Comparison of ENCODE assay signal across 18 cellular contexts in genomic region chr3:192422321-192422997, GRCh38.
DNase-seq lines count a peak whose midpoint lies in the region; ATAC-seq and TF ChIP-seq lines count a peak whose summit lies in the region.
"Had no signal": no experiment of that assay in that cellular context is flagged by ENCODE, and none has a peak within 500 bp of the region (broad histone marks: within the 10 kb centered on the region; RNA-seq: fewer than 3 reads in every experiment).

No MANE protein-coding gene starts in this region.

- in situ Hi-C loops in Caki2 (cut with HindIII; ENCODE audit: low pct_unique_long_range_greater_than_20kb, low sequenced_read_pairs), result no loop called here

- H3K27me3 Mint-ChIP-seq in glutamatergic neuron (ENCODE audit: unreplicated experiment), result no peaks in the 10 kb centered on the region

- H3K4me1 Mint-ChIP-seq in glutamatergic neuron (ENCODE audit: low read depth, unreplicated experiment), result no peaks in the 10 kb centered on the region
- H3K4me1 Mint-ChIP-seq: CD4-positive, alpha-beta memory T cell; stimulated activated naive B cell treated with anti-CD40 and anti-IgM and Interleukin-4, amounts not matched to agents 10 μg/mL and 1 μg/mL and 100 μg/mL, for 72 hours had no signal

- no peak overlapping the region for H3K27ac Mint-ChIP-seq in glutamatergic neuron (ENCODE audit: unreplicated experiment)
- H3K27ac Mint-ChIP-seq: CD4-positive, alpha-beta memory T cell; stimulated activated naive B cell treated with anti-CD40 and anti-IgM and Interleukin-4, amounts not matched to agents 10 μg/mL and 1 μg/mL and 100 μg/mL, for 72 hours had no signal

- no peaks in the 10 kb centered on the region for H3K9me3 Mint-ChIP-seq in glutamatergic neuron (ENCODE audit: unreplicated experiment)
- H3K9me3 Mint-ChIP-seq: neural crest cell had no signal

- ATAC-seq in HG02763 (IDR thresholded peaks at IDR 0.05; ENCODE audit: unreplicated experiment), result no peak
- ATAC-seq: K562; left colon; stimulated activated naive B cell treated with anti-CD40 and anti-IgM and Interleukin-4, amounts not matched to agents 10 μg/mL and 1 μg/mL and 100 μg/mL, for 72 hours had no signal

- TF ChIP-seq CTCF in glutamatergic neuron (IDR thresholded peaks at IDR 0.05; ENCODE audit: partially characterized antibody, unreplicated experiment), result no peak

- DNase-seq in Caki2 (ENCODE audit: low read depth), result peak; percentile 35
- DNase-seq in NCI-H226, result peak; percentile 72
- peak; percentile 86 for DNase-seq in astrocyte of the hippocampus (ENCODE audit: low read depth, low spot score)
- DNase-seq in iris pigment epithelial cell (ENCODE audit: low read depth), result peak; percentile 73
- DNase-seq in glutamatergic neuron, result no peak
- DNase-seq in stimulated activated CD4-positive, alpha-beta T cell treated with anti-CD3 and anti-CD28 coated beads, Interleukin-12 subunit alpha, Interleukin-12 subunit beta, amount 100 ng/mL, for 4 hours, result no peak
- DNase-seq in NAMALWA (ENCODE audit: low spot score), result no peak
- DNase-seq: CD4-positive, alpha-beta memory T cell; DND-41; effector memory CD4-positive, alpha-beta T cell; left colon; NCI-H510A; stimulated activated CD4-positive, alpha-beta T cell treated with anti-CD3 and anti-CD28 coated beads, Interleukin-15, amount 100 ng/mL, for 24 hours; stimulated activated naive B cell treated with anti-CD40 and anti-IgM and Interleukin-4, amounts not matched to agents 10 μg/mL and 1 μg/mL and 100 μg/mL, for 72 hours; tibial artery had no signal

- H3K36me3 Mint-ChIP-seq in glutamatergic neuron (ENCODE audit: unreplicated experiment), result no peaks in the 10 kb centered on the region
- H3K36me3 Mint-ChIP-seq: CD4-positive, alpha-beta memory T cell; stimulated activated naive B cell treated with anti-CD40 and anti-IgM and Interleukin-4, amounts not matched to agents 10 μg/mL and 1 μg/mL and 100 μg/mL, for 72 hours had no signal

- no peak overlapping the region for H3K4me3 Mint-ChIP-seq in glutamatergic neuron (ENCODE audit: unreplicated experiment)
- H3K4me3 Mint-ChIP-seq: CD4-positive, alpha-beta memory T cell; neural crest cell; stimulated activated naive B cell treated with anti-CD40 and anti-IgM and Interleukin-4, amounts not matched to agents 10 μg/mL and 1 μg/mL and 100 μg/mL, for 72 hours had no signal

Comparison
In these comparisons a context has a peak if more than half of its experiments do, and no peak if none do; other contexts are left out.
1. DNase-seq: peak in Caki2 (single experiment), NCI-H226 (single experiment), astrocyte of the hippocampus (single experiment) and iris pigment epithelial cell (single experiment); none in glutamatergic neuron (single experiment), stimulated activated CD4-positive, alpha-beta T cell treated with anti-CD3 and anti-CD28 coated beads, Interleukin-12 subunit alpha, Interleukin-12 subunit beta, amount 100 ng/mL, for 4 hours (single experiment) and NAMALWA (single experiment).